In genomic region chr15:68650901-68651709, GRCh38 we compare ENCODE assay signal across 8 cellular contexts.
DNase-seq lines count a peak whose midpoint lies in the region; ATAC-seq and TF ChIP-seq lines count a peak whose summit lies in the region.

No MANE protein-coding gene starts in this region.

- H3K4me1 ChIP-seq in Caco-2, result no peaks in the 10 kb centered on the region
- no peaks in the 10 kb centered on the region for H3K4me1 ChIP-seq in Loucy (ENCODE audit: insufficient read depth, low read length, poor library complexity, severe bottlenecking)
- peaks cover 30% of the 10 kb centered on the region for H3K4me1 ChIP-seq in left ventricle myocardium inferior

- H3K4me1 Mint-ChIP-seq in Caco-2 (ENCODE audit: low read depth, unreplicated experiment), result no peaks in the 10 kb centered on the region

- H3F3A ChIP-seq in Loucy (ENCODE audit: low read depth), result no peaks in the 10 kb centered on the region

- peak; percentile 51 to 54 for TF ChIP-seq CTCF in Caco-2 (IDR thresholded peaks at IDR 0.05; ENCODE audit: insufficient read depth in 1 of 2, low read depth in 1 of 2, low read length in 1 of 2, severe bottlenecking in 1 of 2, unreplicated experiment in 1 of 2)
- peak; percentile 66 for TF ChIP-seq CTCF in Loucy (conservative IDR thresholded peaks at IDR 0.05; ENCODE audit: low read length)
- peak; percentile 76 for TF ChIP-seq CTCF in left ventricle myocardium inferior (IDR thresholded peaks at IDR 0.05; ENCODE audit: borderline replicate concordance)

- H3K9me3 ChIP-seq in Caco-2, result no peaks in the 10 kb centered on the region
- H3K9me3 ChIP-seq in Loucy (ENCODE audit: insufficient read depth, low read depth, low read length), result no peaks in the 10 kb centered on the region
- H3K9me3 ChIP-seq in left ventricle myocardium inferior (replicated peaks), result no peaks in the 10 kb centered on the region

- peak in 1 of 2 experiments; percentile 65 for DNase-seq in Caco-2
- peak; percentile 10 for DNase-seq in activated T-helper 1 cell treated with Interleukin-2 at 50 U/mL for 16 hours (ENCODE audit: low read depth)
- no peak for DNase-seq in left ventricle myocardium inferior
- DNase-seq in stimulated activated CD4-positive, alpha-beta T cell treated with anti-CD3 and anti-CD28 coated beads, Interleukin-12 subunit alpha, Interleukin-12 subunit beta, amount 100 ng/mL, for 4 hours, result peak; percentile 41
- no peak for DNase-seq in NCI-H774 (lab: John Stamatoyannopoulos, UW)
- no peak for DNase-seq in putamen (ENCODE audit: low spot score)

- intact Hi-C loops in Caco-2 (cut with micrococcal nuclease; ENCODE audit: unreplicated experiment) (no loop called here), left ventricle myocardium inferior (cut with micrococcal nuclease) (no loop called here)

- no peak overlapping the region for H3K4me3 Mint-ChIP-seq in Caco-2 (ENCODE audit: unreplicated experiment)

- no peaks in the 10 kb centered on the region for H3K9me2 ChIP-seq in Loucy (replicated peaks; ENCODE audit: low read depth, low read length)

- POLR2A ChIA-PET in Caco-2 (lab: Charles Lee), result no interaction called here

- BruUV-seq in Caco-2 (replicated peaks; lab: Mats Ljungman, UMichigan), result no TSS peak

- no peak overlapping the region for H3K27ac Mint-ChIP-seq in Caco-2 (ENCODE audit: unreplicated experiment)

- H3K27me3 ChIP-seq in Caco-2 (replicated peaks; ENCODE audit: control insufficient read depth, insufficient read depth, low read length) (no peaks in the 10 kb centered on the region), Loucy (ENCODE audit: insufficient read depth, low read length, poor library complexity, severe bottlenecking) (no peaks in the 10 kb centered on the region), left ventricle myocardium inferior (ENCODE audit: low read depth) (no peaks in the 10 kb centered on the region)

- H2AFZ ChIP-seq in Loucy (ENCODE audit: low read length), result no peak overlapping the region

- no peaks in the 10 kb centered on the region for H3K27me3 Mint-ChIP-seq in Caco-2 (ENCODE audit: insufficient read depth, unreplicated experiment)

- no peaks in the 10 kb centered on the region for H3K36me3 ChIP-seq in Caco-2 (ENCODE audit: control insufficient read depth, insufficient read depth, low read length)
- no peaks in the 10 kb centered on the region for H3K36me3 ChIP-seq in Loucy (ENCODE audit: insufficient read depth, low read length)
- peaks cover 6% of the 10 kb centered on the region for H3K36me3 ChIP-seq in left ventricle myocardium inferior

- no peaks in the 10 kb centered on the region for H3K79me2 ChIP-seq in Loucy (ENCODE audit: insufficient read depth, low read length)

- ATAC-seq in GM18505 (IDR thresholded peaks at IDR 0.05; ENCODE audit: unreplicated experiment), result no peak

- no peaks in the 10 kb centered on the region for H3K36me3 Mint-ChIP-seq in Caco-2 (ENCODE audit: insufficient read depth, unreplicated experiment)

- CTCF ChIA-PET in Caco-2 (lab: Charles Lee), result no interaction called here

- H3K9ac ChIP-seq in Loucy (ENCODE audit: low read depth, low read length, poor library complexity, severe bottlenecking), result no peak overlapping the region

- H3K4me2 ChIP-seq in Loucy (ENCODE audit: low read depth, low read length, poor library complexity, severe bottlenecking), result no peak overlapping the region

- no peak for TF ChIP-seq POLR2A in GM18505 (IDR thresholded peaks at IDR 0.05; ENCODE audit: borderline replicate concordance, extremely low read depth, insufficient read depth, insufficient read length)

- H3K4me3 ChIP-seq in Caco-2 (ENCODE audit: low read depth, low read length), result no peak overlapping the region
- no peak overlapping the region for H3K4me3 ChIP-seq in Loucy (ENCODE audit: low read length, poor library complexity, severe bottlenecking)
- H3K4me3 ChIP-seq in left ventricle myocardium inferior, result no peak overlapping the region

- H4K20me1 ChIP-seq in Loucy (ENCODE audit: insufficient read depth, low read length, poor library complexity, severe bottlenecking), result no peaks in the 10 kb centered on the region

- no peaks in the 10 kb centered on the region for H3K9me3 Mint-ChIP-seq in Caco-2 (ENCODE audit: unreplicated experiment)

- H3K27ac ChIP-seq in left ventricle myocardium inferior (replicated peaks), result no peak overlapping the region

Comparison
In these comparisons a context has a peak if more than half of its experiments do, and no peak if none do; other contexts are left out.
1. DNase-seq: peak in activated T-helper 1 cell treated with Interleukin-2 at 50 U/mL for 16 hours (single experiment) and stimulated activated CD4-positive, alpha-beta T cell treated with anti-CD3 and anti-CD28 coated beads, Interleukin-12 subunit alpha, Interleukin-12 subunit beta, amount 100 ng/mL, for 4 hours (single experiment); none in left ventricle myocardium inferior (single experiment), NCI-H774 (single experiment) and putamen (single experiment).
2. Peak in every context shown above with its lines, with median percentiles within 50 percentile points of each other: CTCF ChIP-seq.